Comparison of ENCODE assay signal across 1 cellular context in the genomic region with DNA sequence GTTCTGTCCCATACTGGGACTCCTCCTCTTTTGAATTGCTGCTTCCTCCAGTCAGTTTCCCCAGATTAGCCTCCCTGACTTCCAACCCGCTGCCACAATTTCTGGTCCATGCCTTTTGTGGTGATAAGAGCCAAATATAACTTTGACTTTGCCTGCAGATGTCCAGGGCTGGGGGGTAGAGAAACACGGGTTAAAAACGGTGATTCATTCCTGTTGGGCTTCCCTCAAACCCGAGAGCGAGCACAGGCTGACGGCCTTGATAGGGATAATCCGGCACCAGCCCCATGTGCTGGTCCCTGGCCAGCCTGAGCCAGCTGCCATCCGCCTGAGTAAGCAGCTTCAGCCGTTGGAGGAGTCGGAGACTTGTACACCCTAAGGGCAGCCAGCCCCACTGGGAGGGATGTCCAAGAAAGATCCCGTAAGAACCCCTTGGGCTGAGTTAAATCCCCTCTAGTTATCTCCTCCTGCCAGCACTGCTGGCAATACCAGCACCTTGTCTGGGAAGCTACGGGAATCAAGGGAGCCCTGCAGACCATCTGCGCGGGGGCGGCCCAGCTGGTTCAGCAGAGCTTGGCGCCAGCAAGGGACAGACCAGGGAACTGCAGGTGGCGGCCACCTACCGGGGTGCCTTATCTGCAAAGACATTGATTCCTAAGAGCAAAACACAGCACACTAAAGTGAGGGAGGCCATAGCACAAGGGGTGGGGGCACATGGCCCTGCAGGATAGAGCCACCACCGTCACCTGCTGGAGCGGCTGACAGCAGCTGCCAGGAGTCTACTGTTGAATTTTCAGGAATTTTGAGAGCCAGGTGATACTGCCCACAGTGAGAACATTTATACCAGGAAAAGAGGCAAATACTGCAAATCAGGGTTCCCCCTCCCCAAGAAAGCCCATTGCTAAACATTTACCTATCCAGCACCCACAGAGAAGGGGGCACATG.
A peak's percentile ranks its signal among the peaks of the same experiment; 100 is the strongest.
TF ChIP-seq lines count a peak whose summit lies in the region.

No MANE protein-coding gene starts in this region.

TF ChIP-seq in K562, 482 proteins besides CTCF, POLR2A, EP300 and RAD21 (continued from another document and continues in another):
- TF ChIP-seq, protein P1, sequence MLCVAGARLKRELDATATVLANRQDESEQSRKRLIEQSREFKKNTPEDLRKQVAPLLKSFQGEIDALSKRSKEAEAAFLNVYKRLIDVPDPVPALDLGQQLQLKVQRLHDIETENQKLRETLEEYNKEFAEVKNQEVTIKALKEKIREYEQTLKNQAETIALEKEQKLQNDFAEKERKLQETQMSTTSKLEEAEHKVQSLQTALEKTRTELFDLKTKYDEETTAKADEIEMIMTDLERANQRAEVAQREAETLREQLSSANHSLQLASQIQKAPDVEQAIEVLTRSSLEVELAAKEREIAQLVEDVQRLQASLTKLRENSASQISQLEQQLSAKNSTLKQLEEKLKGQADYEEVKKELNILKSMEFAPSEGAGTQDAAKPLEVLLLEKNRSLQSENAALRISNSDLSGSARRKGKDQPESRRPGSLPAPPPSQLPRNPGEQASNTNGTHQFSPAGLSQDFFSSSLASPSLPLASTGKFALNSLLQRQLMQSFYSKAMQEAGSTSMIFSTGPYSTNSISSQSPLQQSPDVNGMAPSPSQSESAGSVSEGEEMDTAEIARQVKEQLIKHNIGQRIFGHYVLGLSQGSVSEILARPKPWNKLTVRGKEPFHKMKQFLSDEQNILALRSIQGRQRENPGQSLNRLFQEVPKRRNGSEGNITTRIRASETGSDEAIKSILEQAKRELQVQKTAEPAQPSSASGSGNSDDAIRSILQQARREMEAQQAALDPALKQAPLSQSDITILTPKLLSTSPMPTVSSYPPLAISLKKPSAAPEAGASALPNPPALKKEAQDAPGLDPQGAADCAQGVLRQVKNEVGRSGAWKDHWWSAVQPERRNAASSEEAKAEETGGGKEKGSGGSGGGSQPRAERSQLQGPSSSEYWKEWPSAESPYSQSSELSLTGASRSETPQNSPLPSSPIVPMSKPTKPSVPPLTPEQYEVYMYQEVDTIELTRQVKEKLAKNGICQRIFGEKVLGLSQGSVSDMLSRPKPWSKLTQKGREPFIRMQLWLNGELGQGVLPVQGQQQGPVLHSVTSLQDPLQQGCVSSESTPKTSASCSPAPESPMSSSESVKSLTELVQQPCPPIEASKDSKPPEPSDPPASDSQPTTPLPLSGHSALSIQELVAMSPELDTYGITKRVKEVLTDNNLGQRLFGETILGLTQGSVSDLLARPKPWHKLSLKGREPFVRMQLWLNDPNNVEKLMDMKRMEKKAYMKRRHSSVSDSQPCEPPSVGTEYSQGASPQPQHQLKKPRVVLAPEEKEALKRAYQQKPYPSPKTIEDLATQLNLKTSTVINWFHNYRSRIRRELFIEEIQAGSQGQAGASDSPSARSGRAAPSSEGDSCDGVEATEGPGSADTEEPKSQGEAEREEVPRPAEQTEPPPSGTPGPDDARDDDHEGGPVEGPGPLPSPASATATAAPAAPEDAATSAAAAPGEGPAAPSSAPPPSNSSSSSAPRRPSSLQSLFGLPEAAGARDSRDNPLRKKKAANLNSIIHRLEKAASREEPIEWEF (CRISPR knock-in tag; IDR thresholded peaks at IDR 0.05): peak; percentile 94
- TF ChIP-seq ATF7 (IDR thresholded peaks at IDR 0.05) (peak; percentile 43; the same call in 1 of the 2 replicates), ELK3 (CRISPR knock-in tag; IDR thresholded peaks at IDR 0.05) (no peak), BHLHE40 (IDR thresholded peaks at IDR 0.05; ENCODE audit: low read length) (peak; percentile 85), POLR2AphosphoS5 (IDR thresholded peaks at IDR 0.05; ENCODE audit: control insufficient read depth, insufficient read depth, low read depth, low read length) (peak; percentile 83), ZBTB43 (CRISPR knock-in tag; IDR thresholded peaks at IDR 0.05) (no peak), CBX5 (IDR thresholded peaks at IDR 0.05; ENCODE audit: borderline replicate concordance, low read depth) (no peak), MXI1 (IDR thresholded peaks at IDR 0.05; ENCODE audit: low read depth, low read length) (peak; percentile 66; the same call in 1 of the 2 replicates), GTF2F1 (IDR thresholded peaks at IDR 0.05; ENCODE audit: low read depth, low read length) (no peak), NFE2 (IDR thresholded peaks at IDR 0.05; ENCODE audit: low read depth) (peak; percentile 41; the same call in 1 of the 2 replicates), YY1 (IDR thresholded peaks at IDR 0.05; ENCODE audit: borderline replicate concordance in 1 of 3, control insufficient read depth in 1 of 3, extremely low read depth in 1 of 3, insufficient read depth in 3 of 3, insufficient read length in 1 of 3, insufficient replicate concordance in 2 of 3, low read depth in 1 of 3, low read length in 2 of 3) (peak in 1 of 3 experiments; percentile 59), TAF15 (IDR thresholded peaks at IDR 0.05; ENCODE audit: low read depth, low read length) (no peak), ZBTB2 (IDR thresholded peaks at IDR 0.05) (0 out of 2 replicates have a peak, but pooled peaks have one; percentile 43), NR2C1 (IDR thresholded peaks at IDR 0.05) (no peak), NR2C1 (tag; IDR thresholded peaks at IDR 0.05) (peak; percentile 25; the same call in 1 of the 2 replicates), FOXK2 (conservative IDR thresholded peaks at IDR 0.05 in 1 of 2, IDR thresholded peaks at IDR 0.05 in 1 of 2; ENCODE audit: low read depth in 2 of 2) (0 out of 4 replicates have a peak, but pooled peaks have one; percentile 30 to 48), FOSL1 (tag; conservative IDR thresholded peaks at IDR 0.05) (peak; percentile 91), TEAD4 (IDR thresholded peaks at IDR 0.05; ENCODE audit: low read length) (peak; percentile 89), TEAD4 (CRISPR knock-in tag; IDR thresholded peaks at IDR 0.05; ENCODE audit: borderline replicate concordance) (no peak), VEZF1 (CRISPR knock-in tag; IDR thresholded peaks at IDR 0.05) (peak; percentile 74), TCF7 (IDR thresholded peaks at IDR 0.05; ENCODE audit: borderline replicate concordance) (peak; percentile 28; the same call in 1 of the 2 replicates), GATAD2A (IDR thresholded peaks at IDR 0.05) (no peak), NEUROD1 (IDR thresholded peaks at IDR 0.05; ENCODE audit: borderline replicate concordance, low read depth, low read length, partially characterized antibody) (peak; percentile 11), HMGN3 (IDR thresholded peaks at IDR 0.05; ENCODE audit: borderline replicate concordance, extremely low read depth, insufficient read length, low read depth, low read length) (peak; percentile 69), JUND (IDR thresholded peaks at IDR 0.05; ENCODE audit: borderline replicate concordance, low read depth, low read length) (peak; percentile 81), JUND (tag; IDR thresholded peaks at IDR 0.05; ENCODE audit: borderline replicate concordance, low read depth, low read length) (peak; percentile 63; the same call in 2 of the 3 replicates), ZSCAN29 (IDR thresholded peaks at IDR 0.05) (0 out of 2 replicates have a peak, but pooled peaks have one; percentile 39)
- TF ChIP-seq, protein P2, sequence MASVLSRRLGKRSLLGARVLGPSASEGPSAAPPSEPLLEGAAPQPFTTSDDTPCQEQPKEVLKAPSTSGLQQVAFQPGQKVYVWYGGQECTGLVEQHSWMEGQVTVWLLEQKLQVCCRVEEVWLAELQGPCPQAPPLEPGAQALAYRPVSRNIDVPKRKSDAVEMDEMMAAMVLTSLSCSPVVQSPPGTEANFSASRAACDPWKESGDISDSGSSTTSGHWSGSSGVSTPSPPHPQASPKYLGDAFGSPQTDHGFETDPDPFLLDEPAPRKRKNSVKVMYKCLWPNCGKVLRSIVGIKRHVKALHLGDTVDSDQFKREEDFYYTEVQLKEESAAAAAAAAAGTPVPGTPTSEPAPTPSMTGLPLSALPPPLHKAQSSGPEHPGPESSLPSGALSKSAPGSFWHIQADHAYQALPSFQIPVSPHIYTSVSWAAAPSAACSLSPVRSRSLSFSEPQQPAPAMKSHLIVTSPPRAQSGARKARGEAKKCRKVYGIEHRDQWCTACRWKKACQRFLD (CRISPR knock-in tag; IDR thresholded peaks at IDR 0.05): peak; percentile 96
- TF ChIP-seq, protein P3, sequence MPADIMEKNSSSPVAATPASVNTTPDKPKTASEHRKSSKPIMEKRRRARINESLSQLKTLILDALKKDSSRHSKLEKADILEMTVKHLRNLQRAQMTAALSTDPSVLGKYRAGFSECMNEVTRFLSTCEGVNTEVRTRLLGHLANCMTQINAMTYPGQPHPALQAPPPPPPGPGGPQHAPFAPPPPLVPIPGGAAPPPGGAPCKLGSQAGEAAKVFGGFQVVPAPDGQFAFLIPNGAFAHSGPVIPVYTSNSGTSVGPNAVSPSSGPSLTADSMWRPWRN (IDR thresholded peaks at IDR 0.05; ENCODE audit: low read depth): peak; percentile 34; the same call in 1 of the 2 replicates
- TF ChIP-seq, protein P4, sequence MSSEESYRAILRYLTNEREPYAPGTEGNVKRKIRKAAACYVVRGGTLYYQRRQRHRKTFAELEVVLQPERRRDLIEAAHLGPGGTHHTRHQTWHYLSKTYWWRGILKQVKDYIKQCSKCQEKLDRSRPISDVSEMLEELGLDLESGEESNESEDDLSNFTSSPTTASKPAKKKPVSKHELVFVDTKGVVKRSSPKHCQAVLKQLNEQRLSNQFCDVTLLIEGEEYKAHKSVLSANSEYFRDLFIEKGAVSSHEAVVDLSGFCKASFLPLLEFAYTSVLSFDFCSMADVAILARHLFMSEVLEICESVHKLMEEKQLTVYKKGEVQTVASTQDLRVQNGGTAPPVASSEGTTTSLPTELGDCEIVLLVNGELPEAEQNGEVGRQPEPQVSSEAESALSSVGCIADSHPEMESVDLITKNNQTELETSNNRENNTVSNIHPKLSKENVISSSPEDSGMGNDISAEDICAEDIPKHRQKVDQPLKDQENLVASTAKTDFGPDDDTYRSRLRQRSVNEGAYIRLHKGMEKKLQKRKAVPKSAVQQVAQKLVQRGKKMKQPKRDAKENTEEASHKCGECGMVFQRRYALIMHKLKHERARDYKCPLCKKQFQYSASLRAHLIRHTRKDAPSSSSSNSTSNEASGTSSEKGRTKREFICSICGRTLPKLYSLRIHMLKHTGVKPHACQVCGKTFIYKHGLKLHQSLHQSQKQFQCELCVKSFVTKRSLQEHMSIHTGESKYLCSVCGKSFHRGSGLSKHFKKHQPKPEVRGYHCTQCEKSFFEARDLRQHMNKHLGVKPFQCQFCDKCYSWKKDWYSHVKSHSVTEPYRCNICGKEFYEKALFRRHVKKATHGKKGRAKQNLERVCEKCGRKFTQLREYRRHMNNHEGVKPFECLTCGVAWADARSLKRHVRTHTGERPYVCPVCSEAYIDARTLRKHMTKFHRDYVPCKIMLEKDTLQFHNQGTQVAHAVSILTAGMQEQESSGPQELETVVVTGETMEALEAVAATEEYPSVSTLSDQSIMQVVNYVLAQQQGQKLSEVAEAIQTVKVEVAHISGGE (CRISPR knock-in tag; IDR thresholded peaks at IDR 0.05): peak in 1 of 3 experiments; percentile 69; a peak in 2 of 6 replicates
- TF ChIP-seq, protein P5, sequence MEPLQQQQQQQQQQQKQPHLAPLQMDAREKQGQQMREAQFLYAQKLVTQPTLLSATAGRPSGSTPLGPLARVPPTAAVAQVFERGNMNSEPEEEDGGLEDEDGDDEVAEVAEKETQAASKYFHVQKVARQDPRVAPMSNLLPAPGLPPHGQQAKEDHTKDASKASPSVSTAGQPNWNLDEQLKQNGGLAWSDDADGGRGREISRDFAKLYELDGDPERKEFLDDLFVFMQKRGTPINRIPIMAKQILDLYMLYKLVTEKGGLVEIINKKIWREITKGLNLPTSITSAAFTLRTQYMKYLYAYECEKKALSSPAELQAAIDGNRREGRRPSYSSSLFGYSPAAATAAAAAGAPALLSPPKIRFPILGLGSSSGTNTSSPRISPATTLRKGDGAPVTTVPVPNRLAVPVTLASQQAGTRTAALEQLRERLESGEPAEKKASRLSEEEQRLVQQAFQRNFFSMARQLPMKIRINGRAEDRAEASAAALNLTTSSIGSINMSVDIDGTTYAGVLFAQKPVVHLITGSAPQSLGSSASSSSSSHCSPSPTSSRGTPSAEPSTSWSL (CRISPR knock-in tag; IDR thresholded peaks at IDR 0.05; ENCODE audit: borderline replicate concordance): no peak
- TF ChIP-seq, protein P6, sequence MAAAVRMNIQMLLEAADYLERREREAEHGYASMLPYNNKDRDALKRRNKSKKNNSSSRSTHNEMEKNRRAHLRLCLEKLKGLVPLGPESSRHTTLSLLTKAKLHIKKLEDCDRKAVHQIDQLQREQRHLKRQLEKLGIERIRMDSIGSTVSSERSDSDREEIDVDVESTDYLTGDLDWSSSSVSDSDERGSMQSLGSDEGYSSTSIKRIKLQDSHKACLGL (CRISPR knock-in tag; IDR thresholded peaks at IDR 0.05; ENCODE audit: borderline replicate concordance, poor library complexity, severe bottlenecking): no peak
